ENCODE assay signal across 8 cellular contexts in the genomic region with DNA sequence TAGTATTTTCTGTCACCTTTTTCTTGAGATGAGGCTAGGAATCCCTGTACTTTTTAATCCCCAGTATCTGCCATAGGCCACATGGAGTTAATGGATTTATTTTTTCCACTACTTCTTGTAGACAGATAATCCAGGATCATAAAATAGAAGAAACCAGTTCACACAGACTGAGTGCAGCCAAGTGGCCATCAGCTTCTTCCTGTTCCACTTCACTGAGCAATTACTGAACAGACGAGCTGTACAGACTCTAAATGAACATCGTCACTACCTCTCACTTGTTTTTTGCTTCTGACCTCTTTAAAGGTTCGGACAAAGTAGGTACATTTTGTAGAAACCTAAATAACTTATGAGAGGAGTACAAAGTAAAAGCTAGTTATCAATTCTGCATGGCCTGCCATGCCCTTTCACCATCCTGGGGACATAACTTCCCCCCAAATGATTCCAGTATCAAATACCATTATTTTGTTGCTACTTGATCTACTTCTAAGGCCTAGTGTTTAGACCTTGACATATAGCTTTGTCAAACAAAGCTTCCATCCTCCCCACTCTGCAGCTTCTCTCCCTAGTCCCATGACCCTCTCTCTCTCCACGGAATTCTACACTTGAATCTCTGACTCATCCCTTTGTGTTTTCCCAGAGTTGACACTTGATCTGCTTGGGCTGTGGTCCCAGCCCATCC.
DNase-seq lines count a peak whose midpoint lies in the region; ATAC-seq lines count a peak whose summit lies in the region.
"Had no signal": no experiment of that assay in that cellular context is flagged by ENCODE, and none has a peak within 500 bp of the region (broad histone marks: within the 10 kb centered on the region; RNA-seq: fewer than 3 reads in every experiment).

No MANE protein-coding gene starts in this region.

- DNase-seq in NCI-H226 (peak; percentile 63), fibroblast of gingiva (ENCODE audit: low read depth) (peak; percentile 89), smooth muscle cell of the brain vasculature (ENCODE audit: low read depth, low spot score) (peak; percentile 85)
- DNase-seq: right cardiac atrium had no signal

- ATAC-seq in GM21423 (IDR thresholded peaks at IDR 0.05; ENCODE audit: unreplicated experiment) (peak; percentile 30), HG03378 (IDR thresholded peaks at IDR 0.05; ENCODE audit: unreplicated experiment) (no peak), GM21447 (IDR thresholded peaks at IDR 0.05; ENCODE audit: unreplicated experiment) (no peak), GM21717 (IDR thresholded peaks at IDR 0.05; ENCODE audit: unreplicated experiment) (no peak)
